Comparison of ENCODE assay signal across 24 cellular contexts in genomic region chr18:4391859-4392258, GRCh38.
DNase-seq lines count a peak whose midpoint lies in the region; ATAC-seq and TF ChIP-seq lines count a peak whose summit lies in the region.
"Had no signal": no experiment of that assay in that cellular context is flagged by ENCODE, and none has a peak within 500 bp of the region (broad histone marks: within the 10 kb centered on the region; RNA-seq: fewer than 3 reads in every experiment).

No MANE protein-coding gene starts in this region.

- WGBS in suprapubic skin = 66% methylated on average over 6 of the region's 6 CpGs

- TF ChIP-seq CTCF in GM10248 (IDR thresholded peaks at IDR 0.05; ENCODE audit: control extremely low read depth, extremely low read depth, low read depth, missing control alignments) (no peak), suprapubic skin (IDR thresholded peaks at IDR 0.05) (no peak)

- H3K36me3 ChIP-seq in MG63 (no peaks in the 10 kb centered on the region), suprapubic skin (no peaks in the 10 kb centered on the region)
- H3K36me3 ChIP-seq: adrenal gland, ovary, tibial nerve had no signal

- H3K4me1 ChIP-seq in suprapubic skin = no peaks in the 10 kb centered on the region
- H3K4me1 ChIP-seq: adrenal gland, tibial nerve had no signal

- DNase-seq in GM10248 (ENCODE audit: extremely low spot score) = peak; percentile 34
- peak; percentile 4 for DNase-seq in MG63
- peak; percentile 29 for DNase-seq in cerebellar cortex (ENCODE audit: low spot score)
- DNase-seq in GM19240 (ENCODE audit: insufficient read length, low spot score) = no peak
- DNase-seq in suprapubic skin (ENCODE audit: low spot score in 2 of 2) = no peak
- DNase-seq: activated CD8-positive, alpha-beta memory T cell treated with anti-CD3 and anti-CD28 coated beads, Interleukin-2, amount 50 U/mL, for 48 hours; activated CD8-positive, alpha-beta T cell treated with anti-CD3 and anti-CD28 coated beads for 36 hours; activated naive CD4-positive, alpha-beta T cell treated with anti-CD3 and anti-CD28 coated beads for 36 hours; adrenal gland; central memory CD4-positive, alpha-beta T cell; glutamatergic neuron; Karpas-422; NCI-H146; NCI-H2107; NCI-H446; NCI-H748 treated with DMSO at 0.1 percent for 48 hours; ovary; stimulated activated CD4-positive, alpha-beta T cell treated with anti-CD3 and anti-CD28 coated beads, Interleukin-4, amount 100 ng/mL, for 24 hours had no signal

- CTCF ChIA-PET in GM10248 (lab: Yijun Ruan, JAX) = no interaction called here

- H3K27me3 ChIP-seq in MG63 (no peaks in the 10 kb centered on the region), suprapubic skin (no peaks in the 10 kb centered on the region)
- H3K27me3 ChIP-seq: adrenal gland, ovary, tibial nerve had no signal

- H3K9me3 ChIP-seq in MG63 (no peaks in the 10 kb centered on the region; the same call in 1 of the 2 replicates), suprapubic skin (no peaks in the 10 kb centered on the region)
- H3K9me3 ChIP-seq: adrenal gland, ovary, tibial nerve had no signal

- H3K4me3 ChIP-seq in MG63 (peak overlapping the region; percentile 21), suprapubic skin (no peak overlapping the region)
- H3K4me3 ChIP-seq: adrenal gland, ovary, tibial nerve had no signal

- TF ChIP-seq POLR2A in suprapubic skin (IDR thresholded peaks at IDR 0.05) = no peak

- H3K27ac ChIP-seq in suprapubic skin = no peak overlapping the region
- H3K27ac ChIP-seq: adrenal gland, ovary, tibial nerve had no signal

- ATAC-seq in GM19395 (IDR thresholded peaks at IDR 0.05; ENCODE audit: unreplicated experiment) (peak; percentile 56), GM18520 (IDR thresholded peaks at IDR 0.05; ENCODE audit: unreplicated experiment) (no peak)
- ATAC-seq: activated CD8-positive, alpha-beta T cell treated with anti-CD3 and anti-CD28 coated beads for 36 hours; esophagus mucosa; left lobe of liver; SK-N-SH treated with all-trans-retinoic acid at 6 μM for 48 hours had no signal

- POLR2A ChIA-PET in GM10248 (lab: Yijun Ruan, JAX) = no interaction called here

- no peak for TF ChIP-seq EP300 in suprapubic skin (IDR thresholded peaks at IDR 0.05)

Comparison
In these comparisons a context has a peak if more than half of its experiments do, and no peak if none do; other contexts are left out.
1. DNase-seq: peak in GM10248 (single experiment), MG63 (single experiment) and cerebellar cortex (single experiment); none in GM19240 (single experiment) and suprapubic skin (0 of 2).